In genomic region chr11:13462928-13463778, GRCh38 we compare ENCODE assay signal across 1 cellular context.
A peak's percentile ranks its signal among the peaks of the same experiment; 100 is the strongest.
TF ChIP-seq lines count a peak whose summit lies in the region.

BTBD10 (minus strand) TSS chr11:13463222; CDS start chr11:13445124, 18,098 bp downstream.

TF ChIP-seq in HepG2, 621 proteins besides CTCF, POLR2A, EP300 and RAD21 (continued from another document and continues in another):
- no peak for TF ChIP-seq BATF2 (CRISPR knock-in tag; IDR thresholded peaks at IDR 0.05)
- TF ChIP-seq FOXC1 (CRISPR knock-in tag; IDR thresholded peaks at IDR 0.05; ENCODE audit: borderline replicate concordance): no peak; the same call in 1 of the 2 replicates
- TF ChIP-seq STAT5B (CRISPR knock-in tag; IDR thresholded peaks at IDR 0.05): 0 out of 2 replicates have a peak, but pooled peaks have one; percentile 75
- no peak for TF ChIP-seq TP53 (CRISPR knock-in tag; conservative IDR thresholded peaks at IDR 0.05)
- no peak for TF ChIP-seq ZNF337 (CRISPR knock-in tag; IDR thresholded peaks at IDR 0.05; ENCODE audit: borderline replicate concordance, low read depth)
- TF ChIP-seq ZNF891 (CRISPR knock-in tag; IDR thresholded peaks at IDR 0.05): 0 out of 2 replicates have a peak, but pooled peaks have one; percentile 36
- TF ChIP-seq ZFP36L2 (CRISPR knock-in tag; IDR thresholded peaks at IDR 0.05): no peak
- no peak for TF ChIP-seq NKX3-1 (CRISPR knock-in tag; IDR thresholded peaks at IDR 0.05)
- no peak for TF ChIP-seq ZNF101 (CRISPR knock-in tag; IDR thresholded peaks at IDR 0.05; ENCODE audit: borderline replicate concordance, low read depth)
- TF ChIP-seq ZNF350 (CRISPR knock-in tag; IDR thresholded peaks at IDR 0.05; ENCODE audit: borderline replicate concordance, low read depth): peak; percentile 73; the same call in 1 of the 2 replicates
- peak; percentile 59; the same call in 1 of the 2 replicates for TF ChIP-seq CBFB (CRISPR knock-in tag; IDR thresholded peaks at IDR 0.05)
- TF ChIP-seq NFKBIZ (CRISPR knock-in tag; IDR thresholded peaks at IDR 0.05): peak; percentile 61; the same call in 1 of the 2 replicates
- TF ChIP-seq CSRNP2 (CRISPR knock-in tag; conservative IDR thresholded peaks at IDR 0.05; ENCODE audit: low read depth): no peak
- no peak for TF ChIP-seq XBP1 (CRISPR knock-in tag; IDR thresholded peaks at IDR 0.05)
- no peak for TF ChIP-seq FOXP1 (IDR thresholded peaks at IDR 0.05)
- no peak for TF ChIP-seq FOXP1 (CRISPR knock-in tag; IDR thresholded peaks at IDR 0.05)
- TF ChIP-seq ZNF709 (CRISPR knock-in tag; IDR thresholded peaks at IDR 0.05): no peak
- no peak for TF ChIP-seq ZNF776 (CRISPR knock-in tag; IDR thresholded peaks at IDR 0.05)
- no peak for TF ChIP-seq ZMYM3 (CRISPR knock-in tag; IDR thresholded peaks at IDR 0.05)
- TF ChIP-seq HNRNPH1 (optimal IDR thresholded peaks at IDR 0.05; ENCODE audit: low read depth, low read length): peak; percentile 79
- TF ChIP-seq ATF5 (CRISPR knock-in tag; IDR thresholded peaks at IDR 0.05; ENCODE audit: low read depth): no peak
- no peak for TF ChIP-seq SSRP1 (CRISPR knock-in tag; IDR thresholded peaks at IDR 0.05)
- no peak for TF ChIP-seq JDP2 (CRISPR knock-in tag; IDR thresholded peaks at IDR 0.05; ENCODE audit: borderline replicate concordance)
- peak; percentile 34; the same call in 1 of the 2 replicates for TF ChIP-seq NR2C2 (CRISPR knock-in tag; IDR thresholded peaks at IDR 0.05; ENCODE audit: borderline replicate concordance)
- no peak for TF ChIP-seq NFE2L2 (IDR thresholded peaks at IDR 0.05; ENCODE audit: low read length)
- no peak for TF ChIP-seq ARID3A (IDR thresholded peaks at IDR 0.05; ENCODE audit: low read depth, low read length)
- TF ChIP-seq ZNF780A (CRISPR knock-in tag; IDR thresholded peaks at IDR 0.05): no peak
- no peak for TF ChIP-seq SNAI1 (CRISPR knock-in tag; IDR thresholded peaks at IDR 0.05; ENCODE audit: borderline replicate concordance)
- TF ChIP-seq ZNF563 (CRISPR knock-in tag; IDR thresholded peaks at IDR 0.05): no peak; the same call in 1 of the 2 replicates
- TF ChIP-seq E2F5 (CRISPR knock-in tag; conservative IDR thresholded peaks at IDR 0.05): no peak; the same call in 1 of the 2 replicates
- TF ChIP-seq ZNF598 (CRISPR knock-in tag; IDR thresholded peaks at IDR 0.05; ENCODE audit: borderline replicate concordance): no peak; the same call in 1 of the 2 replicates
- TF ChIP-seq ATF3 (CRISPR knock-in tag; IDR thresholded peaks at IDR 0.05): 0 out of 2 replicates have a peak, but pooled peaks have one; percentile 15
- TF ChIP-seq MAFK (conservative IDR thresholded peaks at IDR 0.05 in 1 of 2, IDR thresholded peaks at IDR 0.05 in 1 of 2; ENCODE audit: low read length in 2 of 2): no peak
- no peak for TF ChIP-seq SNAPC5 (CRISPR knock-in tag; IDR thresholded peaks at IDR 0.05; ENCODE audit: borderline replicate concordance)
- TF ChIP-seq ZMAT3 (CRISPR knock-in tag; conservative IDR thresholded peaks at IDR 0.05): peak; percentile 82
- TF ChIP-seq ZBTB26 (CRISPR knock-in tag; IDR thresholded peaks at IDR 0.05; ENCODE audit: borderline replicate concordance): peak; percentile 32; the same call in 1 of the 2 replicates
- TF ChIP-seq CREB3 (CRISPR knock-in tag; IDR thresholded peaks at IDR 0.05): no peak
- TF ChIP-seq MYNN (CRISPR knock-in tag; IDR thresholded peaks at IDR 0.05; ENCODE audit: low read depth): no peak; the same call in 1 of the 2 replicates
- TF ChIP-seq SCMH1 (CRISPR knock-in tag; IDR thresholded peaks at IDR 0.05; ENCODE audit: borderline replicate concordance): no peak
- TF ChIP-seq FOXA3 (CRISPR knock-in tag; IDR thresholded peaks at IDR 0.05): peak; percentile 55; the same call in 1 of the 2 replicates
- TF ChIP-seq ZNF543 (CRISPR knock-in tag; IDR thresholded peaks at IDR 0.05): 0 out of 2 replicates have a peak, but pooled peaks have one; percentile 65
- TF ChIP-seq ZNF383 (CRISPR knock-in tag; IDR thresholded peaks at IDR 0.05; ENCODE audit: borderline replicate concordance): no peak
- no peak for TF ChIP-seq ZNF234 (CRISPR knock-in tag; conservative IDR thresholded peaks at IDR 0.05)
- TF ChIP-seq RFX1 (IDR thresholded peaks at IDR 0.05): no peak
- no peak for TF ChIP-seq ZNF20 (CRISPR knock-in tag; IDR thresholded peaks at IDR 0.05)
- peak; percentile 61; the same call in 1 of the 2 replicates for TF ChIP-seq KLF11 (CRISPR knock-in tag; IDR thresholded peaks at IDR 0.05)
- peak; percentile 46 for TF ChIP-seq UBTF (CRISPR knock-in tag; IDR thresholded peaks at IDR 0.05)
- no peak for TF ChIP-seq ZNF672 (CRISPR knock-in tag; IDR thresholded peaks at IDR 0.05)
- TF ChIP-seq SALL2 (CRISPR knock-in tag; IDR thresholded peaks at IDR 0.05): no peak
- peak; percentile 77; the same call in 1 of the 2 replicates for TF ChIP-seq KDM3A (CRISPR knock-in tag; IDR thresholded peaks at IDR 0.05; ENCODE audit: low read depth)
- TF ChIP-seq ZNF646 (CRISPR knock-in tag; IDR thresholded peaks at IDR 0.05): no peak
- TF ChIP-seq ZNF260 (CRISPR knock-in tag; IDR thresholded peaks at IDR 0.05; ENCODE audit: borderline replicate concordance, low read depth): no peak
